18 cellular contexts compared by ENCODE assay signal in the genomic region with DNA sequence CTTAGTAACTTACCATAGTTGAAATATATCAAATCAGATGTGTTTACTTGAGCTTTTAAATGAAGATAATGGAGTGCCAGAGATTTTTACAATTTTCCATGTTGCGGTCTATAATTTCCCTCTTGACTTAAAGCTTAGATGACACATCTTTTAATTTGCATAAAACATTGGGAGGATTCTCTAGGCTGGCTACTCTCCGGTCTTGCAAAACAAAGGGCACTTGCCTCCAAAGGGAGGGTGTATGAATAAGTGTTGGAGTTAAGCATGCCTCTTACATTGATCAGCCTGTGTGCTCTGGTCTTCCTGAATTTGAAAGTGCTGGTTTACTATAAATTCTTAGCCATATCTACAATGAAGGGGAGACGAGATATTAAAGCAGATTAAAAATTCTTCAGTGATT.
DNase-seq lines count a peak whose midpoint lies in the region; ATAC-seq and TF ChIP-seq lines count a peak whose summit lies in the region.
"Had no signal": no experiment of that assay in that cellular context is flagged by ENCODE, and none has a peak within 500 bp of the region (broad histone marks: within the 10 kb centered on the region; RNA-seq: fewer than 3 reads in every experiment).

No MANE protein-coding gene starts in this region.

- peaks cover 17% of the 10 kb centered on the region; the same call in 2 of the 3 replicates for H3K9me3 Mint-ChIP-seq in GM23338

- no peak overlapping the region for H3K4me3 Mint-ChIP-seq in GM23338

- 0 out of 2 replicates have a peak overlapping the region, but pooled peaks have one; percentile 5 for H3K27ac Mint-ChIP-seq in GM23338

- POLR2A ChIA-PET in A673 (lab: Charles Lee; ENCODE audit: low non-redundant PET) = no interaction called here

- no peaks in the 10 kb centered on the region for H3K27me3 ChIP-seq in A673 (replicated peaks; ENCODE audit: insufficient read depth, low read depth, low read length, poor library complexity)
- no peaks in the 10 kb centered on the region for H3K27me3 ChIP-seq in GM23338 (ENCODE audit: insufficient read depth)
- H3K27me3 ChIP-seq in RWPE2 (ENCODE audit: insufficient read depth, poor library complexity, severe bottlenecking) = no peaks in the 10 kb centered on the region
- no peaks in the 10 kb centered on the region for H3K27me3 ChIP-seq in fibroblast of lung (ENCODE audit: control insufficient read depth, insufficient read depth, low read length)
- H3K27me3 ChIP-seq in breast epithelium = no peaks in the 10 kb centered on the region
- H3K27me3 ChIP-seq: SJCRH30 had no signal

- peaks cover 22% of the 10 kb centered on the region for H3K4me1 Mint-ChIP-seq in GM23338

- no peak overlapping the region for H3K9ac ChIP-seq in fibroblast of lung (ENCODE audit: insufficient read depth, low read length)

- H3K4me3 ChIP-seq in A673 (ENCODE audit: low read depth, low read length, poor library complexity, severe bottlenecking) (no peak overlapping the region), GM23338 (no peak overlapping the region), RWPE2 (ENCODE audit: severe bottlenecking) (no peak overlapping the region), fibroblast of lung (replicated peaks in 1 of 4; ENCODE audit: control extremely low read depth in 1 of 4, insufficient read depth in 1 of 4, low read depth in 3 of 4, low read length in 4 of 4) (no peak overlapping the region), breast epithelium (no peak overlapping the region)
- H3K4me3 ChIP-seq: SJCRH30 had no signal

- H3K27me3 Mint-ChIP-seq in GM23338 (ENCODE audit: insufficient read depth, low read depth, poor library complexity) = no peaks in the 10 kb centered on the region

- no peaks in the 10 kb centered on the region for H3F3A ChIP-seq in GM23338 (replicated peaks; ENCODE audit: low read depth)

- H2AFZ ChIP-seq in GM23338 (no peak overlapping the region), fibroblast of lung (ENCODE audit: low read length) (no peak overlapping the region)

- no peaks in the 10 kb centered on the region for H3K79me2 ChIP-seq in GM23338 (replicated peaks; ENCODE audit: insufficient read depth)
- no peaks in the 10 kb centered on the region for H3K79me2 ChIP-seq in fibroblast of lung (ENCODE audit: control insufficient read depth, insufficient read depth, low read length)

- ATAC-seq in GM23338 (no peak), RWPE2 (ENCODE audit: low read depth) (0 out of 3 replicates have a peak, but pooled peaks have one; percentile 27), GM21360 (IDR thresholded peaks at IDR 0.05; ENCODE audit: unreplicated experiment) (no peak)

- BruUV-seq in A673 (replicated peaks; lab: Mats Ljungman, UMichigan) = no TSS peak

- H3K36me3 Mint-ChIP-seq in GM23338 (ENCODE audit: low read depth) = peaks cover 20% of the 10 kb centered on the region; the same call in 2 of the 3 replicates

- H3K4me2 ChIP-seq in GM23338 (no peak overlapping the region), fibroblast of lung (ENCODE audit: extremely low read depth, insufficient read depth, low read length) (no peak overlapping the region)

- intact Hi-C loops in A673 (cut with micrococcal nuclease; ENCODE audit: unreplicated experiment) (no loop called here), breast epithelium (cut with DNase I; ENCODE audit: low total_unique reads) (no loop called here)

- DNase-seq in A673 (ENCODE audit: low spot score) (peak; percentile 5), GM23338 (ENCODE audit: low spot score) (no peak), RWPE2 (ENCODE audit: low spot score) (no peak), fibroblast of lung (ENCODE audit: low read depth in 2 of 2) (peak; percentile 8 to 58), breast epithelium (ENCODE audit: low spot score in 2 of 2) (no peak), globus pallidus (ENCODE audit: low spot score) (no peak)
- DNase-seq in activated naive CD4-positive, alpha-beta T cell treated with anti-CD3 and anti-CD28 coated beads, Interleukin-2, amount 50 U/mL, for 16 hours = no peak
- DNase-seq: H7, IMR-90, Kasumi-1, NCI-H1417 treated with DMSO at 0.1 percent for 48 hours, NCI-H2029, NCI-H524, OCI-M1, RPMI8226, SJCRH30 had no signal

- no peak for TF ChIP-seq CTCF in A673 (conservative IDR thresholded peaks at IDR 0.05; ENCODE audit: low read depth, low read length)
- no peak for TF ChIP-seq CTCF in GM23338 (conservative IDR thresholded peaks at IDR 0.05; ENCODE audit: low read depth in 2 of 2)
- TF ChIP-seq CTCF in RWPE2 (IDR thresholded peaks at IDR 0.05; ENCODE audit: poor library complexity, severe bottlenecking) = no peak
- TF ChIP-seq CTCF in fibroblast of lung (conservative IDR thresholded peaks at IDR 0.05 in 1 of 2, IDR thresholded peaks at IDR 0.05 in 1 of 2; ENCODE audit: low read depth in 1 of 2, low read length in 2 of 2) = no peak
- TF ChIP-seq CTCF in breast epithelium (IDR thresholded peaks at IDR 0.05) = no peak

- H3K9me2 ChIP-seq in GM23338 (ENCODE audit: insufficient read depth) = peaks cover 2% of the 10 kb centered on the region; the same call in 1 of the 2 replicates

- H3K9me3 ChIP-seq in A673 (ENCODE audit: low read depth, low read length, poor library complexity, severe bottlenecking) (no peaks in the 10 kb centered on the region), RWPE2 (ENCODE audit: severe bottlenecking) (no peaks in the 10 kb centered on the region), fibroblast of lung (ENCODE audit: control insufficient read depth, insufficient read depth, low read depth, low read length) (no peaks in the 10 kb centered on the region), breast epithelium (no peaks in the 10 kb centered on the region)
- H3K9me3 ChIP-seq: SJCRH30 had no signal

- H3K4me1 ChIP-seq in A673 (ENCODE audit: insufficient read depth, low read length, poor library complexity, severe bottlenecking) = no peaks in the 10 kb centered on the region
- H3K4me1 ChIP-seq in GM23338 (ENCODE audit: insufficient read depth) = peaks cover 13% of the 10 kb centered on the region; the same call in 1 of the 2 replicates
- no peaks in the 10 kb centered on the region for H3K4me1 ChIP-seq in RWPE2 (ENCODE audit: insufficient read depth, poor library complexity, severe bottlenecking)
- H3K4me1 ChIP-seq in fibroblast of lung (ENCODE audit: control insufficient read depth, extremely low read depth, insufficient read depth, low read length) = no peaks in the 10 kb centered on the region
- H3K4me1 ChIP-seq in breast epithelium = no peaks in the 10 kb centered on the region
- H3K4me1 ChIP-seq: SJCRH30 had no signal

- H3K27ac ChIP-seq in A673 (ENCODE audit: low read depth, low read length, poor library complexity, severe bottlenecking) (no peak overlapping the region), GM23338 (ENCODE audit: low read depth) (no peak overlapping the region), RWPE2 (ENCODE audit: poor library complexity, severe bottlenecking) (no peak overlapping the region), fibroblast of lung (ENCODE audit: insufficient read depth, low read length) (no peak overlapping the region), breast epithelium (no peak overlapping the region)
- H3K27ac ChIP-seq: C4-2B, SJCRH30 had no signal

- H4K20me1 ChIP-seq in GM23338 (replicated peaks; ENCODE audit: insufficient read depth) (no peaks in the 10 kb centered on the region), fibroblast of lung (ENCODE audit: control insufficient read depth, extremely low read depth, insufficient read depth, low read length) (no peaks in the 10 kb centered on the region)

- H3K36me3 ChIP-seq in A673 (ENCODE audit: insufficient read depth, low read length, poor library complexity, severe bottlenecking) (no peaks in the 10 kb centered on the region), GM23338 (ENCODE audit: insufficient read depth) (no peaks in the 10 kb centered on the region), RWPE2 (ENCODE audit: low read depth) (no peaks in the 10 kb centered on the region), fibroblast of lung (ENCODE audit: control insufficient read depth, insufficient read depth, low read length) (no peaks in the 10 kb centered on the region), breast epithelium (no peaks in the 10 kb centered on the region)
- H3K36me3 ChIP-seq: SJCRH30 had no signal

- CTCF ChIA-PET in A673 (lab: Charles Lee) = no interaction called here

- no peak for TF ChIP-seq POLR2A in breast epithelium (IDR thresholded peaks at IDR 0.05)

TF ChIP-seq in GM23338, 12 proteins besides CTCF, POLR2A, EP300 and RAD21 (continues in another document):
- TF ChIP-seq, protein P1, sequence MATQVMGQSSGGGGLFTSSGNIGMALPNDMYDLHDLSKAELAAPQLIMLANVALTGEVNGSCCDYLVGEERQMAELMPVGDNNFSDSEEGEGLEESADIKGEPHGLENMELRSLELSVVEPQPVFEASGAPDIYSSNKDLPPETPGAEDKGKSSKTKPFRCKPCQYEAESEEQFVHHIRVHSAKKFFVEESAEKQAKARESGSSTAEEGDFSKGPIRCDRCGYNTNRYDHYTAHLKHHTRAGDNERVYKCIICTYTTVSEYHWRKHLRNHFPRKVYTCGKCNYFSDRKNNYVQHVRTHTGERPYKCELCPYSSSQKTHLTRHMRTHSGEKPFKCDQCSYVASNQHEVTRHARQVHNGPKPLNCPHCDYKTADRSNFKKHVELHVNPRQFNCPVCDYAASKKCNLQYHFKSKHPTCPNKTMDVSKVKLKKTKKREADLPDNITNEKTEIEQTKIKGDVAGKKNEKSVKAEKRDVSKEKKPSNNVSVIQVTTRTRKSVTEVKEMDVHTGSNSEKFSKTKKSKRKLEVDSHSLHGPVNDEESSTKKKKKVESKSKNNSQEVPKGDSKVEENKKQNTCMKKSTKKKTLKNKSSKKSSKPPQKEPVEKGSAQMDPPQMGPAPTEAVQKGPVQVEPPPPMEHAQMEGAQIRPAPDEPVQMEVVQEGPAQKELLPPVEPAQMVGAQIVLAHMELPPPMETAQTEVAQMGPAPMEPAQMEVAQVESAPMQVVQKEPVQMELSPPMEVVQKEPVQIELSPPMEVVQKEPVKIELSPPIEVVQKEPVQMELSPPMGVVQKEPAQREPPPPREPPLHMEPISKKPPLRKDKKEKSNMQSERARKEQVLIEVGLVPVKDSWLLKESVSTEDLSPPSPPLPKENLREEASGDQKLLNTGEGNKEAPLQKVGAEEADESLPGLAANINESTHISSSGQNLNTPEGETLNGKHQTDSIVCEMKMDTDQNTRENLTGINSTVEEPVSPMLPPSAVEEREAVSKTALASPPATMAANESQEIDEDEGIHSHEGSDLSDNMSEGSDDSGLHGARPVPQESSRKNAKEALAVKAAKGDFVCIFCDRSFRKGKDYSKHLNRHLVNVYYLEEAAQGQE (IDR thresholded peaks at IDR 0.05; ENCODE audit: unreplicated experiment) = no peak
- TF ChIP-seq EZH2phosphoT487 (IDR thresholded peaks at IDR 0.05; ENCODE audit: unreplicated experiment) = no peak
- no peak for TF ChIP-seq CREB1 (CRISPR knock-in tag; IDR thresholded peaks at IDR 0.05; ENCODE audit: low read depth)
- TF ChIP-seq EZH2 (IDR thresholded peaks at IDR 0.05; ENCODE audit: low read depth, unreplicated experiment) = no peak
- no peak for TF ChIP-seq STAT1 (IDR thresholded peaks at IDR 0.05; ENCODE audit: unreplicated experiment)
- no peak for TF ChIP-seq POLR2AphosphoS5 (IDR thresholded peaks at IDR 0.05; ENCODE audit: low read depth)

Comparison
In these comparisons a context has a peak if more than half of its experiments do, and no peak if none do; other contexts are left out.
1. DNase-seq: peak in A673 (single experiment) and fibroblast of lung (2 of 2); none in GM23338 (single experiment), RWPE2 (single experiment), breast epithelium (0 of 2), activated naive CD4-positive, alpha-beta T cell treated with anti-CD3 and anti-CD28 coated beads, Interleukin-2, amount 50 U/mL, for 16 hours (single experiment) and globus pallidus (single experiment).